In genomic region chr12:9064201-9064814, GRCh38 we compare ENCODE assay signal across 8 cellular contexts. TPM values are rescaled to one million over a fixed set of nuclear protein-coding genes. Genes with fewer than 3 reads are reported as not detected.
A peak's percentile ranks its signal among the peaks of the same experiment; 100 is the strongest.
DNase-seq lines count a peak whose midpoint lies in the region; ATAC-seq and TF ChIP-seq lines count a peak whose summit lies in the region.

No MANE protein-coding gene starts in this region.

- H3K4me3 ChIP-seq in dorsolateral prefrontal cortex, result peak overlapping the region; percentile 46 to 99 (median 88)
- H3K4me3 ChIP-seq in left lung, result peak overlapping the region; percentile 60 to 80

- intact Hi-C loops in dorsolateral prefrontal cortex (cut with DNase I), result no loop called here
- intact Hi-C loops in left lung (cut with DNase I), result loop anchor here in 1 of 2 donors (10.0 kb wide), 1 partner anchor 250 kb away; no protein-coding TSS in a partner anchor

- peaks cover 0 to 7% of the 10 kb centered on the region in 2 donors for H3K4me1 ChIP-seq in left lung

- ATAC-seq in GM19395 (IDR thresholded peaks at IDR 0.05; ENCODE audit: unreplicated experiment) (peak; percentile 65), left lung (peak; percentile 80)

- H3K27me3 ChIP-seq in dorsolateral prefrontal cortex, result no peaks in the 10 kb centered on the region
- H3K27me3 ChIP-seq in left lung, result peaks cover 0 to 11% of the 10 kb centered on the region in 2 donors

- H3K9me3 ChIP-seq in left lung, result no peaks in the 10 kb centered on the region

- peak overlapping the region; percentile 53 to 97 (median 92) for H3K27ac ChIP-seq in dorsolateral prefrontal cortex
- H3K27ac ChIP-seq in left lung, result peak overlapping the region; percentile 88 to 99

- DNase-seq in AG09319 (ENCODE audit: extremely low read depth, low read depth) (no peak), NCI-H1930 (lab: John Stamatoyannopoulos, UW) (peak; percentile 48 to 55), dorsolateral prefrontal cortex (peak; percentile 34 to 84 (median 74)), left lung (peak; percentile 63 to 89), NCI-H1048 (lab: John Stamatoyannopoulos, UW) (no peak)
- peak; percentile 72 for DNase-seq in activated CD4-positive, alpha-beta T cell treated with anti-CD3 and anti-CD28 coated beads for 48 hours
- DNase-seq in stimulated activated CD4-positive, alpha-beta T cell treated with anti-CD3 and anti-CD28 coated beads, Interleukin-2, amount 100 ng/mL, for 4 hours (ENCODE audit: low read depth), result peak; percentile 45

- peak; percentile 32 for TF ChIP-seq CTCF in AG09319 (IDR thresholded peaks at IDR 0.05; ENCODE audit: low read depth, low read length)
- TF ChIP-seq CTCF in dorsolateral prefrontal cortex (IDR thresholded peaks at IDR 0.05 in 54 of 56, conservative IDR thresholded peaks at IDR 0.05 in 2 of 56; ENCODE audit: low read depth in 1 of 56, partially characterized antibody in 56 of 56), result peak in 55 of 56 donors; percentile 16 to 77 (median 60)
- peak; percentile 10 to 40 for TF ChIP-seq CTCF in left lung (IDR thresholded peaks at IDR 0.05)

- H3K36me3 ChIP-seq in left lung, result peaks cover 0 to 19% of the 10 kb centered on the region in 2 donors

RNA-seq across cellular contexts. Expression of gene A2M, which starts 51.4 kb away (rescaled TPM):
- total RNA-seq in dorsolateral prefrontal cortex (100 to 1,000 TPM in 102 of 120 experiments, 10 to 100 TPM in 18; 37.9 to 329 (median 135) TPM), left lung (1,000 to 10,000 TPM; 2,565 to 2,660 TPM)

Comparison
In these comparisons a context has a peak if more than half of its experiments do, and no peak if none do; other contexts are left out.
1. DNase-seq: peak in NCI-H1930 (2 of 2), activated CD4-positive, alpha-beta T cell treated with anti-CD3 and anti-CD28 coated beads for 48 hours (single experiment), dorsolateral prefrontal cortex (10 of 10), left lung (2 of 2) and stimulated activated CD4-positive, alpha-beta T cell treated with anti-CD3 and anti-CD28 coated beads, Interleukin-2, amount 100 ng/mL, for 4 hours (single experiment); none in AG09319 (single experiment) and NCI-H1048 (single experiment).
2. RNA of gene A2M, which starts 51.4 kb away (total RNA-seq): 2,565 to 2,660 TPM in left lung; 37.9 to 329 TPM in dorsolateral prefrontal cortex; every median in the first group is over 4 times any median in the second.
3. Peak in every context shown above with its lines, with median percentiles within 50 percentile points of each other: CTCF ChIP-seq.